Comparison of ENCODE assay signal across 36 cellular contexts in genomic region chr13:69761581-69761980, GRCh38.
"Had no signal": no experiment of that assay in that cellular context is flagged by ENCODE, and none has a peak within 500 bp of the region (broad histone marks: within the 10 kb centered on the region; RNA-seq: fewer than 3 reads in every experiment).

No MANE protein-coding gene starts in this region.

- H3K9ac ChIP-seq: KMS-11 had no signal

- H3K27ac ChIP-seq: KMS-11 had no signal

- H3K4me2 ChIP-seq: KMS-11 had no signal

- DNase-seq: Karpas-422, Kasumi-1, KBM-7, KG1, MG63, MM.1S, MV-4-11, NCI-H1048, NCI-H1092, NCI-H1092 treated with DMSO at 0.1 percent for 48 hours, NCI-H1105, NCI-H1105 treated with DMSO at 0.1 percent for 48 hours, NCI-H1417, NCI-H1417 treated with DMSO at 0.1 percent for 48 hours, NCI-H1436, NCI-H1436 treated with DMSO at 0.1 percent for 48 hours, NCI-H146, NCI-H1694, NCI-H1694 treated with DMSO at 0.1 percent for 48 hours, NCI-H187, NCI-H187 treated with DMSO at 0.1 percent for 48 hours, NCI-H1930, NCI-H2029, NCI-H2029 treated with DMSO at 0.1 percent for 48 hours, NCI-H2081, NCI-H2081 treated with DMSO at 0.1 percent for 48 hours, NCI-H2107, NCI-H2171, NCI-H2171 treated with DMSO at 0.1 percent for 48 hours, NCI-H2227 treated with DMSO at 0.1 percent for 48 hours, NCI-H226, NCI-H345, NCI-H446 treated with DMSO at 0.1 percent for 48 hours, NCI-H510A, NCI-H510A treated with DMSO at 0.1 percent for 48 hours had no signal

- H3K27me3 ChIP-seq: MG63 had no signal

- H3K4me3 ChIP-seq: MG63 had no signal

- H3K9me3 ChIP-seq: MG63 had no signal

- H3K36me3 ChIP-seq: MG63 had no signal
